Comparison of ENCODE assay signal across 8 cellular contexts in genomic region chr3:157174265-157174615, GRCh38. TPM values are rescaled to one million over a fixed set of nuclear protein-coding genes. Genes with fewer than 3 reads are reported as not detected.
DNase-seq lines count a peak whose midpoint lies in the region; ATAC-seq, FAIRE-seq and TF ChIP-seq lines count a peak whose summit lies in the region.

No MANE protein-coding gene starts in this region.

- peaks cover 18% of the 10 kb centered on the region for H3K79me2 ChIP-seq in keratinocyte (ENCODE audit: control insufficient read depth, insufficient read depth, low read length)

- CTCF ChIA-PET in AG04450 (lab: Charles Lee): interaction anchor here (0.7 to 2.7 kb wide), 5 partner anchors 14 to 358 kb away, joined by 3 to 13 read pairs (median 5); partner anchors contain the start of gene CCNL1

- no peaks in the 10 kb centered on the region for H4K20me1 ChIP-seq in keratinocyte (ENCODE audit: control insufficient read depth, extremely low read depth, insufficient read depth, low read length)

- H3K36me3 ChIP-seq in keratinocyte (ENCODE audit: control insufficient read depth in 2 of 2, extremely low read depth in 1 of 2, insufficient read depth in 2 of 2, low read length in 2 of 2): no peaks in the 10 kb centered on the region

- DNase-seq in AG04450 (ENCODE audit: low read depth, low spot score): no peak
- DNase-seq in NCI-H2171 treated with DMSO at 0.1 percent for 48 hours (lab: John Stamatoyannopoulos, UW): peak; percentile 81
- no peak for DNase-seq in astrocyte of the cerebellum (ENCODE audit: low read depth)
- DNase-seq in keratinocyte (ENCODE audit: low read depth, low spot score): no peak
- peak; percentile 46 for DNase-seq in stimulated activated naive CD8-positive, alpha-beta T cell treated with anti-CD3 and anti-CD28 coated beads, Interleukin-15, Interleukin-2, amounts not matched to agents 100 U/mL and 50 U/mL, for 24 hours

- no peaks in the 10 kb centered on the region for H3K9me1 ChIP-seq in keratinocyte (ENCODE audit: control insufficient read depth, extremely low read depth, insufficient read depth, low read length)

- H3K4me3 ChIP-seq in AG04450 (ENCODE audit: low read depth, low read length) (peak overlapping the region; percentile 64), astrocyte of the cerebellum (ENCODE audit: low read depth, low read length) (peak overlapping the region; percentile 47), keratinocyte (ENCODE audit: control insufficient read depth in 2 of 3, extremely low read depth in 1 of 3, insufficient read depth in 2 of 3, low read depth in 1 of 3, low read length in 3 of 3) (peak overlapping the region; percentile 65 to 85 (median 85))

- in situ Hi-C loops in astrocyte of the cerebellum (cut with HindIII; ENCODE audit: low sequenced_read_pairs): no loop called here

- no peak for TF ChIP-seq CTCF in AG04450 (IDR thresholded peaks at IDR 0.05; ENCODE audit: low read depth, low read length)
- TF ChIP-seq CTCF in astrocyte of the cerebellum (IDR thresholded peaks at IDR 0.05; ENCODE audit: low read depth, low read length, missing control alignments): no peak
- TF ChIP-seq CTCF in keratinocyte (optimal IDR thresholded peaks at IDR 0.05 in 1 of 3, IDR thresholded peaks at IDR 0.05 in 1 of 3, conservative IDR thresholded peaks at IDR 0.05 in 1 of 3; ENCODE audit: extremely low read depth in 1 of 3, insufficient read depth in 2 of 3, low read length in 3 of 3): no peak

- no peak for FAIRE-seq in keratinocyte (lab: Jason Lieb, UNC)

- peak overlapping the region; percentile 93 for H3K9ac ChIP-seq in keratinocyte (ENCODE audit: control insufficient read depth, extremely low read depth, insufficient read depth, low read length)

- peak; percentile 2 for ATAC-seq in GM19023 (IDR thresholded peaks at IDR 0.05; ENCODE audit: unreplicated experiment)
- ATAC-seq in stimulated activated naive CD8-positive, alpha-beta T cell treated with anti-CD3 and anti-CD28 coated beads, Interleukin-15, Interleukin-2, amounts not matched to agents 100 U/mL and 50 U/mL, for 24 hours: no peak
- no peak for ATAC-seq in GM21529 (IDR thresholded peaks at IDR 0.05; ENCODE audit: unreplicated experiment)
- no peak for ATAC-seq in GM19351 (IDR thresholded peaks at IDR 0.05; ENCODE audit: unreplicated experiment)

- peak overlapping the region; percentile 98 for H3K27ac ChIP-seq in AG04450 (ENCODE audit: low read depth, low read length)
- H3K27ac ChIP-seq in keratinocyte (ENCODE audit: control insufficient read depth, insufficient read depth, low read length): peak overlapping the region; percentile 96

- POLR2A ChIA-PET in AG04450 (lab: Yijun Ruan, JAX): interaction anchor here (0.6 to 4.2 kb wide), 6 partner anchors 14 to 264 kb away, joined by 3 to 118 read pairs (median 4); partner anchors contain the start of gene CCNL1

- H3K4me1 ChIP-seq in keratinocyte (ENCODE audit: control insufficient read depth, extremely low read depth, insufficient read depth, low read length): peaks cover 11% of the 10 kb centered on the region

- H3K4me2 ChIP-seq in keratinocyte (ENCODE audit: control insufficient read depth, extremely low read depth, insufficient read depth, low read depth, low read length): peak overlapping the region; percentile 95

- H3K27me3 ChIP-seq in AG04450 (ENCODE audit: control insufficient read depth, insufficient read depth, low read length): no peaks in the 10 kb centered on the region
- H3K27me3 ChIP-seq in keratinocyte (ENCODE audit: control insufficient read depth, extremely low read depth, insufficient read depth, low read length): no peaks in the 10 kb centered on the region

- dilution Hi-C loops in keratinocyte (cut with MboI; ENCODE audit: extremely low pct_ligation_motif_present, low sequenced_read_pairs): no loop called here

- peak overlapping the region; percentile 94 for H2AFZ ChIP-seq in keratinocyte (ENCODE audit: control insufficient read depth, low read length)

- H3K9me3 ChIP-seq in AG04450 (ENCODE audit: control insufficient read depth, insufficient read depth, low read length): peaks cover 11% of the 10 kb centered on the region
- no peaks in the 10 kb centered on the region for H3K9me3 ChIP-seq in keratinocyte (ENCODE audit: control insufficient read depth, low read depth, low read length)

RNA-seq across cellular contexts. Expression of gene CCNL1, which starts 14.3 kb away (rescaled TPM):
- polyA plus RNA-seq in AG04450 (2011; rRNA removed) (113 and 145 TPM in 2 replicates), keratinocyte (59.1 to 136 TPM (median 118 TPM) in 3 replicates)
- polyA minus RNA-seq in AG04450 (2011; rRNA and poly(A)+ RNA removed): 131 and 132 TPM in 2 replicates
- polyA plus RNA-seq in keratinocyte (2011; ENCODE audit: low read depth): 698 TPM
- polyA plus RNA-seq in keratinocyte (2011; cell fraction: cytosol; rRNA removed): 11.9 and 23.3 TPM in 2 replicates
- 262 and 357 TPM in 2 replicates for polyA plus RNA-seq in keratinocyte (2011; cell fraction: nucleus; rRNA removed)
- polyA plus RNA-seq in keratinocyte (2012; ENCODE audit: low replicate concordance): 33.1 and 117 TPM in 2 replicates
- polyA minus RNA-seq in keratinocyte: 27.8 to 153 TPM (median 85.5 TPM) in 3 replicates
- 33.8 TPM for polyA minus RNA-seq in keratinocyte (2011; cell fraction: cytosol; rRNA and poly(A)+ RNA removed)
- 279 and 325 TPM in 2 replicates for polyA minus RNA-seq in keratinocyte (2011; cell fraction: nucleus; rRNA and poly(A)+ RNA removed)

Comparison
In these comparisons a context has a peak if more than half of its experiments do, and no peak if none do; other contexts are left out.
1. DNase-seq: peak in NCI-H2171 treated with DMSO at 0.1 percent for 48 hours (single experiment) and stimulated activated naive CD8-positive, alpha-beta T cell treated with anti-CD3 and anti-CD28 coated beads, Interleukin-15, Interleukin-2, amounts not matched to agents 100 U/mL and 50 U/mL, for 24 hours (single experiment); none in AG04450 (single experiment), astrocyte of the cerebellum (single experiment) and keratinocyte (single experiment).
2. Peak in every context shown above with its lines, with median percentiles within 50 percentile points of each other: H3K4me3 ChIP-seq.